ENCODE assay signal across 8 cellular contexts in the genomic region with DNA sequence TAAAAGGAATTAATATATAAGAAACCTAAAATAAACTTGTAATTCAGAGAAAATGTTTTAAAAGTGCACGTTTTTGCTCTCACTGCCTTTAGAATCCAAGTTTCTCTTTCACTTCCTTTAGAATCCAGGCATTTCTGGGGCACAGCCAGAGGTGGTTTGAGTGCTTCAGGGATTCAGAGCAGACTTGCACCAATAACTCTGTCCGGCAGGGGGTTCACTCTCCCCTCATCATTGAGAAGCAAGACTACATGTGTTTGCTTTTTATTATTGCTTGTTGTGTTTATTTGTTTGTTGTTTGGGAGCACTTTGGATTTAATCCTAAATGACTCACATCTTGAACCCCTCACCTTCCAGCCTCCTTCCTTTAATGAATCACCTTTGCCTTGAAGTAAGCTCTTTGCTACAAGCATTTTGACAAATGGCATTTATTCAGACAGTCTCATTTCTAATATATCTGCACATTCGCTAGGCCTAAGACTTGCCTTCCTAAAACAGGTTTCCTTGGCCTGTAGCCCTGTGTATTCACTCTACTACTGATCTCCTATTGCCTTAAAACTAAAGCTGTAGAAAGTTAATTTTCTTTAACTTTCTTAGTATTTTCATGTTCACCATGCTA.
DNase-seq lines count a peak whose midpoint lies in the region; ATAC-seq and TF ChIP-seq lines count a peak whose summit lies in the region.

No MANE protein-coding gene starts in this region.

- no peaks in the 10 kb centered on the region for H3K4me1 ChIP-seq in upper lobe of left lung

- no peak for TF ChIP-seq EP300 in upper lobe of left lung (IDR thresholded peaks at IDR 0.05)

- TF ChIP-seq CTCF in HFF-Myc (IDR thresholded peaks at IDR 0.05; ENCODE audit: low read depth, low read length, missing control alignments) (peak; percentile 75), upper lobe of left lung (IDR thresholded peaks at IDR 0.05) (peak; percentile 18 to 53 (median 32))

- DNase-seq in DMS79 (lab: John Stamatoyannopoulos, UW): peak; percentile 22
- peak; percentile 55 for DNase-seq in HFF-Myc (ENCODE audit: extremely low read depth, low read depth)
- DNase-seq in NCI-H748 treated with DMSO at 0.1 percent for 48 hours (lab: John Stamatoyannopoulos, UW): peak; percentile 21
- DNase-seq in T47D (ENCODE audit: low read depth in 1 of 2, low spot score in 1 of 2): peak; percentile 32 to 82
- DNase-seq in kidney glomerular epithelial cell (lab: John Stamatoyannopoulos, UW): peak; percentile 30
- DNase-seq in upper lobe of left lung: peak in 1 of 2 donors; percentile 68

- WGBS in upper lobe of left lung, 2 donors: 36 to 46% methylated on average over 3 of the region's 3 CpGs

- in situ Hi-C loops in T47D (cut with HindIII; ENCODE audit: low pct_unique_long_range_greater_than_20kb, low sequenced_read_pairs): no loop called here

- no peaks in the 10 kb centered on the region for H3K9me3 ChIP-seq in upper lobe of left lung

- no peaks in the 10 kb centered on the region for H3K36me3 ChIP-seq in upper lobe of left lung

- no peak for TF ChIP-seq POLR2A in upper lobe of left lung (IDR thresholded peaks at IDR 0.05)

- H3K4me3 ChIP-seq in HFF-Myc (replicated peaks; ENCODE audit: low read depth, low read length): no peak overlapping the region
- no peak overlapping the region for H3K4me3 ChIP-seq in upper lobe of left lung

- H3K27ac ChIP-seq in upper lobe of left lung: no peak overlapping the region

- no peaks in the 10 kb centered on the region for H3K27me3 ChIP-seq in upper lobe of left lung

- ATAC-seq in upper lobe of left lung (ENCODE audit: low FRiP score in 2 of 2) (peak in 1 of 2 donors; percentile 87), GM19397 (IDR thresholded peaks at IDR 0.05; ENCODE audit: unreplicated experiment) (no peak), HG03045 (IDR thresholded peaks at IDR 0.05; ENCODE audit: unreplicated experiment) (no peak)
